ENCODE assay signal across 8 cellular contexts in the genomic region with DNA sequence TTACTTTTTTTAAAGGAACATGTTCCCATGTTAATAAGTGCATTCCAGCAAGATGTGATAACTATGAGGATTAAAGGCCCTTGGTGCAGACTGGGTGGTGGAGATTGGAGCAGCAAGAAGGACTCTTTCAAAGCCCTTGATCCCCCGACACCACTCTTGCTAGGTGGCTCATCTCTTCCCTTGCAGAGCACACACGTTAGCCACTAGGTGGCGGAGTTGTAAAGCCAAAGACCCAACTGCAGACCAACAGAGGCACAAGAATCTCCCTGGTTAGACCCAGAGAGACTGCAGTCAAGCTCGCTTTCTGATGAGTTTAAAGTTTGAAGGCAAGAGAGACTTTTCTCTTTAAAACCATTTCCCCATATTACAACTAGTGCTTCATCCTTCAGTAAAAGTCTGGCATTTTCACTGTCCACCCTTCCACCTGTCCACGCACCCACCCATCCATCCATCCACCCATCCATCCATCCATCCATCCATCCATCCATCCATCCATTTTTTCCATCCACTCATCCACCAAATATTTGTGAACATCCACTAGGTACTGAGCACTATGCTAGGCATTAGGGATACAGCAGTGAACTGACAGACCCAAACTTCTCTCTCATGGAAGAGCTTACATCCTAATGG.
DNase-seq lines count a peak whose midpoint lies in the region; ATAC-seq lines count a peak whose summit lies in the region.

No MANE protein-coding gene starts in this region.

- H3K27ac Mint-ChIP-seq in activated CD4-positive, alpha-beta T cell treated with anti-CD3 and anti-CD28 coated beads, Interleukin-2, amount 10 ng/mL, durations not matched to agents 7 days and 5 days, result no peak overlapping the region

- peak; percentile 43 for DNase-seq in NK-92 treated with Interleukin-12 subunit alpha and Interleukin-12 subunit beta, amount 100 ng/mL, for 24 hours (lab: John Stamatoyannopoulos, UW)
- DNase-seq in NK-92 (lab: John Stamatoyannopoulos, UW; ENCODE audit: unreplicated experiment) (no peak), NCI-H446 treated with DMSO at 0.1 percent for 48 hours (lab: John Stamatoyannopoulos, UW) (peak; percentile 51), ecto neural progenitor cell (ENCODE audit: low spot score) (peak; percentile 69), medulla oblongata (ENCODE audit: extremely low spot score) (peak; percentile 93)
- DNase-seq in activated CD4-positive, alpha-beta T cell treated with anti-CD3 and anti-CD28 coated beads, Interleukin-2, amount 10 ng/mL, durations not matched to agents 7 days and 5 days, result peak; percentile 64
- DNase-seq in stimulated activated CD8-positive, alpha-beta memory T cell treated with anti-CD3 and anti-CD28 coated beads, Interleukin-2, amount 100 ng/mL, for 48 hours (ENCODE audit: low read depth in 2 of 2), result peak; percentile 17 to 30

- H3K4me1 Mint-ChIP-seq in activated CD4-positive, alpha-beta T cell treated with anti-CD3 and anti-CD28 coated beads, Interleukin-2, amount 10 ng/mL, durations not matched to agents 7 days and 5 days, result no peaks in the 10 kb centered on the region

- CTCF ChIA-PET in activated CD4-positive, alpha-beta T cell treated with anti-CD3 and anti-CD28 coated beads, Interleukin-2, amount 10 ng/mL, durations not matched to agents 7 days and 5 days (lab: Charles Lee), result interaction anchor here (0.7 kb wide), 1 partner anchor 570 kb away, joined by 3 read pairs; no protein-coding TSS in a partner anchor

- H3K4me3 Mint-ChIP-seq in activated CD4-positive, alpha-beta T cell treated with anti-CD3 and anti-CD28 coated beads, Interleukin-2, amount 10 ng/mL, durations not matched to agents 7 days and 5 days, result no peak overlapping the region

- ATAC-seq in HG03175 (IDR thresholded peaks at IDR 0.05; ENCODE audit: unreplicated experiment), result peak; percentile 66

- POLR2A ChIA-PET in activated CD4-positive, alpha-beta T cell treated with anti-CD3 and anti-CD28 coated beads, Interleukin-2, amount 10 ng/mL, durations not matched to agents 7 days and 5 days (lab: Charles Lee), result no interaction called here

- no peaks in the 10 kb centered on the region for H3K36me3 Mint-ChIP-seq in activated CD4-positive, alpha-beta T cell treated with anti-CD3 and anti-CD28 coated beads, Interleukin-2, amount 10 ng/mL, durations not matched to agents 7 days and 5 days (ENCODE audit: low read depth)

- no peaks in the 10 kb centered on the region for H3K9me3 Mint-ChIP-seq in activated CD4-positive, alpha-beta T cell treated with anti-CD3 and anti-CD28 coated beads, Interleukin-2, amount 10 ng/mL, durations not matched to agents 7 days and 5 days

- H3K27me3 Mint-ChIP-seq in activated CD4-positive, alpha-beta T cell treated with anti-CD3 and anti-CD28 coated beads, Interleukin-2, amount 10 ng/mL, durations not matched to agents 7 days and 5 days, result no peaks in the 10 kb centered on the region
